Comparison of ENCODE assay signal across 20 cellular contexts in the genomic region with DNA sequence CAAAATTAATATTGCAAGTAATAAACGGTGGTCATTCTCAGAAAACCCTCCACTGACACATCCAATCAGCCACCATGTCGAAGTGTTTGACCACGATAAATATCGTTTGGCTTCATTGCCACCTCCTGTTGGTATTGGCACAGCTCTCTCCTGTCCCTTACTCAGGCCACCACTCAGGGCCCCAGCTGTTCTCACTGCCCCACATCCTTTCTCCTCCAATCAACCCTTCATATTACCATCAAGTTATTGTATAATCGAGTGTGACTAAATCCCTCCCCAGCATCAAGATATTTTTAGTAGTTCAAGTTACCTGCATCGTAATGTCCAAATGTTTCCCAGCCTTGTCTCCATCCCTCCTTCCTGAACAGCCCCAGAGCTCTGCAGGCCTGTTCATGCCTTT. TPM values are rescaled to one million over a fixed set of nuclear protein-coding genes. Genes with fewer than 3 reads are reported as not detected.
DNase-seq lines count a peak whose midpoint lies in the region; ATAC-seq lines count a peak whose summit lies in the region.
"Had no signal": no experiment of that assay in that cellular context is flagged by ENCODE, and none has a peak within 500 bp of the region (broad histone marks: within the 10 kb centered on the region; RNA-seq: fewer than 3 reads in every experiment).

No MANE protein-coding gene starts in this region.

- no peak overlapping the region for H3K4me3 Mint-ChIP-seq in memory B cell
- no peak overlapping the region for H3K4me3 Mint-ChIP-seq in stimulated activated memory B cell treated with anti-CD40 and anti-IgM and Interleukin-4, amounts not matched to agents 10 μg/mL and 1 μg/mL and 100 μg/mL, for 72 hours
- H3K4me3 Mint-ChIP-seq: CD8-positive, alpha-beta memory T cell had no signal

- H3K36me3 ChIP-seq in SJCRH30: 0 out of 2 replicates have a peak, but pooled peaks cover 2% of the 10 kb centered on the region

- H3K9me3 Mint-ChIP-seq in memory B cell: no peaks in the 10 kb centered on the region
- H3K9me3 Mint-ChIP-seq in stimulated activated memory B cell treated with anti-CD40 and anti-IgM and Interleukin-4, amounts not matched to agents 10 μg/mL and 1 μg/mL and 100 μg/mL, for 72 hours: no peaks in the 10 kb centered on the region

- H3K27me3 ChIP-seq in SJCRH30: no peaks in the 10 kb centered on the region

- H3K4me3 ChIP-seq in SJCRH30: no peak overlapping the region

- H3K27ac ChIP-seq in SJCRH30: peak overlapping the region; percentile 58
- H3K27ac ChIP-seq in caudate nucleus (ENCODE audit: low read depth, low read length): no peak overlapping the region
- H3K27ac ChIP-seq: C4-2B had no signal

- H3K27me3 Mint-ChIP-seq in memory B cell: no peaks in the 10 kb centered on the region
- H3K27me3 Mint-ChIP-seq in stimulated activated memory B cell treated with anti-CD40 and anti-IgM and Interleukin-4, amounts not matched to agents 10 μg/mL and 1 μg/mL and 100 μg/mL, for 72 hours: no peaks in the 10 kb centered on the region

- DNase-seq in activated effector memory CD4-positive, alpha-beta T cell treated with anti-CD3 and anti-CD28 coated beads, Interleukin-2, amount 50 U/mL, for 16 hours: peak; percentile 9
- DNase-seq in activated effector memory CD4-positive, alpha-beta T cell treated with Interleukin-2 at 50 U/mL for 16 hours: no peak
- peak; percentile 61 to 82 for DNase-seq in SJCRH30
- no peak for DNase-seq in memory B cell (ENCODE audit: low spot score in 2 of 2)
- DNase-seq in SIG-M5 treated with dmso at 0.1 percent for 504 hours (lab: John Stamatoyannopoulos, UW; ENCODE audit: unreplicated experiment): no peak
- DNase-seq in NCI-H1436 (lab: John Stamatoyannopoulos, UW): no peak
- no peak for DNase-seq in caudate nucleus (lab: John Stamatoyannopoulos, UW)
- DNase-seq: 8988T; CD8-positive, alpha-beta memory T cell; DMS53; EL; GF-D8; Karpas-422; NCI-H1417; NCI-H187; NCI-H2107; NK-92 treated with Interleukin-12 subunit alpha and Interleukin-12 subunit beta, amount 100 ng/mL, for 24 hours had no signal

- no peaks in the 10 kb centered on the region for H3K36me3 Mint-ChIP-seq in memory B cell
- no peaks in the 10 kb centered on the region for H3K36me3 Mint-ChIP-seq in stimulated activated memory B cell treated with anti-CD40 and anti-IgM and Interleukin-4, amounts not matched to agents 10 μg/mL and 1 μg/mL and 100 μg/mL, for 72 hours
- H3K36me3 Mint-ChIP-seq: CD8-positive, alpha-beta memory T cell had no signal

- no peak for ATAC-seq in memory B cell (ENCODE audit: low read depth)
- no peak for ATAC-seq in stimulated activated memory B cell treated with anti-CD40 and anti-IgM and Interleukin-4, amounts not matched to agents 10 μg/mL and 1 μg/mL and 100 μg/mL, for 72 hours
- ATAC-seq: Panc1 had no signal

- peaks cover 57% of the 10 kb centered on the region for H3K4me1 ChIP-seq in SJCRH30

- H3K4me1 Mint-ChIP-seq in memory B cell: peaks cover 28% of the 10 kb centered on the region
- peaks cover 38% of the 10 kb centered on the region for H3K4me1 Mint-ChIP-seq in stimulated activated memory B cell treated with anti-CD40 and anti-IgM and Interleukin-4, amounts not matched to agents 10 μg/mL and 1 μg/mL and 100 μg/mL, for 72 hours

- peaks cover 4% of the 10 kb centered on the region; the same call in 1 of the 2 replicates for H3K9me3 ChIP-seq in SJCRH30 (replicated peaks)

- peak overlapping the region; percentile 91 for H3K27ac Mint-ChIP-seq in memory B cell
- H3K27ac Mint-ChIP-seq in stimulated activated memory B cell treated with anti-CD40 and anti-IgM and Interleukin-4, amounts not matched to agents 10 μg/mL and 1 μg/mL and 100 μg/mL, for 72 hours: peak overlapping the region; percentile 57
- H3K27ac Mint-ChIP-seq: CD8-positive, alpha-beta memory T cell had no signal

RNA-seq across cellular contexts. Expression of a gene that starts 50.4 kb away (rescaled TPM):
- 87.2 and 107 TPM in 2 replicates for total RNA-seq in SJCRH30 (2014; rRNA removed; shearing (Covaris generic))

Comparison
In these comparisons a context has a peak if more than half of its experiments do, and no peak if none do; other contexts are left out.
1. DNase-seq: peak in activated effector memory CD4-positive, alpha-beta T cell treated with anti-CD3 and anti-CD28 coated beads, Interleukin-2, amount 50 U/mL, for 16 hours (single experiment) and SJCRH30 (2 of 2); none in activated effector memory CD4-positive, alpha-beta T cell treated with Interleukin-2 at 50 U/mL for 16 hours (single experiment), memory B cell (0 of 2), SIG-M5 treated with dmso at 0.1 percent for 504 hours (single experiment), NCI-H1436 (single experiment) and caudate nucleus (0 of 61).